Comparison of ENCODE assay signal across 11 cellular contexts in genomic region chr1:195820925-195821324, GRCh38.
"Had no signal": no experiment of that assay in that cellular context is flagged by ENCODE, and none has a peak within 500 bp of the region (broad histone marks: within the 10 kb centered on the region; RNA-seq: fewer than 3 reads in every experiment).

No MANE protein-coding gene starts in this region.

- H3K9ac ChIP-seq: GM23248 had no signal

- H3K9me3 ChIP-seq: HAP-1 had no signal

- FAIRE-seq: H1, H54 had no signal

- H3K27ac ChIP-seq: GM23248 had no signal

- H3K36me3 ChIP-seq: HAP-1 had no signal

- DNase-seq: GM23248, GOT3, H7, H9, HCEC 1CT, HFFc6 had no signal

- H2AFZ ChIP-seq: GM23248, GM23338 had no signal

- H3K4me3 ChIP-seq: GM23248, GM23338, HAP-1 had no signal

- H3K4me2 ChIP-seq: GM23338 had no signal

- ATAC-seq: GM23338, HCT116 had no signal
